ENCODE assay signal across 12 cellular contexts in genomic region chr15:68576253-68577236, GRCh38. TPM values are rescaled to one million over a fixed set of nuclear protein-coding genes. Genes with fewer than 3 reads are reported as not detected.
DNase-seq lines count a peak whose midpoint lies in the region; ATAC-seq and TF ChIP-seq lines count a peak whose summit lies in the region.
"Had no signal": no experiment of that assay in that cellular context is flagged by ENCODE, and none has a peak within 500 bp of the region (broad histone marks: within the 10 kb centered on the region; RNA-seq: fewer than 3 reads in every experiment).

No MANE protein-coding gene starts in this region.

- H3K27ac ChIP-seq in endodermal cell (ENCODE audit: low read depth, low read length), result no peak overlapping the region

- peaks cover 12% of the 10 kb centered on the region for H3K4me1 Mint-ChIP-seq in activated naive CD4-positive, alpha-beta T cell treated with anti-CD3 and anti-CD28 coated beads, Interleukin-2, amount 50 U/mL, for 24 hours
- peaks cover 9% of the 10 kb centered on the region for H3K4me1 Mint-ChIP-seq in activated naive CD4-positive, alpha-beta T cell treated with anti-CD3 and anti-CD28 coated beads for 36 hours (ENCODE audit: low read depth)
- peaks cover 48% of the 10 kb centered on the region for H3K4me1 Mint-ChIP-seq in chondrocyte (ENCODE audit: low read depth)
- peaks cover 22% of the 10 kb centered on the region for H3K4me1 Mint-ChIP-seq in endodermal cell

- peaks cover 44% of the 10 kb centered on the region for H3K27me3 Mint-ChIP-seq in activated naive CD4-positive, alpha-beta T cell treated with anti-CD3 and anti-CD28 coated beads, Interleukin-2, amount 50 U/mL, for 24 hours
- H3K27me3 Mint-ChIP-seq in activated naive CD4-positive, alpha-beta T cell treated with anti-CD3 and anti-CD28 coated beads for 36 hours (ENCODE audit: low read depth), result peaks cover 51% of the 10 kb centered on the region
- H3K27me3 Mint-ChIP-seq in chondrocyte (ENCODE audit: low read depth), result no peaks in the 10 kb centered on the region
- H3K27me3 Mint-ChIP-seq in endodermal cell (ENCODE audit: insufficient read depth), result peaks cover 67% of the 10 kb centered on the region

- no peak for ATAC-seq in GM19328 (IDR thresholded peaks at IDR 0.05; ENCODE audit: unreplicated experiment)

- H3K9me3 Mint-ChIP-seq in activated naive CD4-positive, alpha-beta T cell treated with anti-CD3 and anti-CD28 coated beads, Interleukin-2, amount 50 U/mL, for 24 hours, result no peaks in the 10 kb centered on the region
- no peaks in the 10 kb centered on the region for H3K9me3 Mint-ChIP-seq in activated naive CD4-positive, alpha-beta T cell treated with anti-CD3 and anti-CD28 coated beads for 36 hours
- no peaks in the 10 kb centered on the region for H3K9me3 Mint-ChIP-seq in chondrocyte (ENCODE audit: low read depth)
- no peaks in the 10 kb centered on the region for H3K9me3 Mint-ChIP-seq in endodermal cell

- no peak overlapping the region for H3K4me3 ChIP-seq in endodermal cell (ENCODE audit: low read length)

- TF ChIP-seq CTCF in chondrocyte (IDR thresholded peaks at IDR 0.05), result no peak
- TF ChIP-seq CTCF in endodermal cell (conservative IDR thresholded peaks at IDR 0.05), result no peak

- 88 to 89% methylated on average over 9 to 10 of the region's 10 CpGs for WGBS in endodermal cell (ENCODE audit: insufficient coverage in 1 of 2, insufficient read length in 1 of 2), 2 experiments

- H3K9me3 ChIP-seq in endodermal cell (ENCODE audit: control insufficient read depth, low read length), result no peaks in the 10 kb centered on the region

- H3K9ac ChIP-seq in endodermal cell (ENCODE audit: extremely low read depth, low read length, poor library complexity, severe bottlenecking), result no peak overlapping the region

- H3K4me3 Mint-ChIP-seq in activated naive CD4-positive, alpha-beta T cell treated with anti-CD3 and anti-CD28 coated beads, Interleukin-2, amount 50 U/mL, for 24 hours, result peak overlapping the region; percentile 16
- no peak overlapping the region for H3K4me3 Mint-ChIP-seq in activated naive CD4-positive, alpha-beta T cell treated with anti-CD3 and anti-CD28 coated beads for 36 hours
- H3K4me3 Mint-ChIP-seq in chondrocyte (ENCODE audit: unreplicated experiment), result no peak overlapping the region
- no peak overlapping the region for H3K4me3 Mint-ChIP-seq in endodermal cell

- H3K36me3 ChIP-seq in endodermal cell (ENCODE audit: control insufficient read depth, insufficient read depth, low read length), result no peaks in the 10 kb centered on the region

- no peak overlapping the region for H3K27ac Mint-ChIP-seq in activated naive CD4-positive, alpha-beta T cell treated with anti-CD3 and anti-CD28 coated beads, Interleukin-2, amount 50 U/mL, for 24 hours
- no peak overlapping the region for H3K27ac Mint-ChIP-seq in activated naive CD4-positive, alpha-beta T cell treated with anti-CD3 and anti-CD28 coated beads for 36 hours
- peak overlapping the region; percentile 29 for H3K27ac Mint-ChIP-seq in chondrocyte (ENCODE audit: unreplicated experiment)
- no peak overlapping the region for H3K27ac Mint-ChIP-seq in endodermal cell

- peaks cover 42% of the 10 kb centered on the region for H3K27me3 ChIP-seq in endodermal cell (ENCODE audit: control insufficient read depth, insufficient read depth, low read length, poor library complexity, severe bottlenecking)

- CTCF ChIA-PET in activated naive CD4-positive, alpha-beta T cell treated with anti-CD3 and anti-CD28 coated beads for 36 hours (lab: Charles Lee), result interaction anchor here (0.9 kb wide), 1 partner anchor 14 kb away, joined by 6 read pairs; no protein-coding TSS in a partner anchor

- no peaks in the 10 kb centered on the region for H3K36me3 Mint-ChIP-seq in activated naive CD4-positive, alpha-beta T cell treated with anti-CD3 and anti-CD28 coated beads, Interleukin-2, amount 50 U/mL, for 24 hours
- H3K36me3 Mint-ChIP-seq in activated naive CD4-positive, alpha-beta T cell treated with anti-CD3 and anti-CD28 coated beads for 36 hours (ENCODE audit: low read depth), result no peaks in the 10 kb centered on the region
- H3K36me3 Mint-ChIP-seq in chondrocyte (ENCODE audit: low read depth) (no peaks in the 10 kb centered on the region), endodermal cell (ENCODE audit: low read depth) (no peaks in the 10 kb centered on the region)

- no peak for DNase-seq in activated naive CD4-positive, alpha-beta T cell treated with anti-CD3 and anti-CD28 coated beads for 36 hours
- peak; percentile 85 for DNase-seq in NCI-H2171 treated with DMSO at 0.1 percent for 48 hours (lab: John Stamatoyannopoulos, UW)
- DNase-seq in chondrocyte (ENCODE audit: low spot score), result peak; percentile 42
- DNase-seq in superior temporal gyrus (ENCODE audit: extremely low spot score), result peak; percentile 26
- no peak for DNase-seq in GM19240 (ENCODE audit: insufficient read length, low spot score)
- DNase-seq in endodermal cell, result no peak
- DNase-seq: activated CD4-positive, CD25-positive, alpha-beta regulatory T cell treated with anti-CD3 and anti-CD28 coated beads, Interleukin-2, amount 50 U/mL, for 72 hours; activated T-cell treated with anti-CD3 and anti-CD28 coated beads, Interleukin-2, amount 50 U/mL, for 1 hour; midbrain; stimulated activated CD4-positive, alpha-beta T cell treated with anti-CD3 and anti-CD28 coated beads, Interleukin-2, amount 100 ng/mL, for 48 hours had no signal

- H3K4me1 ChIP-seq in endodermal cell (ENCODE audit: control insufficient read depth, insufficient read depth, low read length), result peaks cover 4% of the 10 kb centered on the region

- intact Hi-C loops in activated naive CD4-positive, alpha-beta T cell treated with anti-CD3 and anti-CD28 coated beads for 36 hours (cut with micrococcal nuclease), result no loop called here

RNA-seq across cellular contexts. Expression of gene CORO2B, which starts 2.2 kb away (rescaled TPM):
- not detected for total RNA-seq in activated naive CD4-positive, alpha-beta T cell treated with anti-CD3 and anti-CD28 coated beads for 36 hours
- 79.4 to 123 TPM (median 82.5 TPM) in 3 replicates for total RNA-seq in chondrocyte
- 1 to 10 TPM; 1.1 to 1.2 TPM for total RNA-seq in endodermal cell
- 13.0 TPM for polyA plus RNA-seq in endodermal cell (2013, experiment 1 of 2)
- polyA plus RNA-seq in endodermal cell (2013, experiment 2 of 2), result 12.1 TPM

Comparison
In these comparisons a context has a peak if more than half of its experiments do, and no peak if none do; other contexts are left out.
1. DNase-seq: peak in NCI-H2171 treated with DMSO at 0.1 percent for 48 hours (single experiment), chondrocyte (single experiment) and superior temporal gyrus (single experiment); none in activated naive CD4-positive, alpha-beta T cell treated with anti-CD3 and anti-CD28 coated beads for 36 hours (single experiment), GM19240 (single experiment) and endodermal cell (single experiment).
2. RNA of gene CORO2B, which starts 2.2 kb away (total RNA-seq): 79.4 to 123 TPM in chondrocyte; 1.1 to 1.2 TPM in endodermal cell and not detected in activated naive CD4-positive, alpha-beta T cell treated with anti-CD3 and anti-CD28 coated beads for 36 hours; every median in the first group is over 10 times any median in the second.